ENCODE assay signal across 9 cellular contexts in the genomic region with DNA sequence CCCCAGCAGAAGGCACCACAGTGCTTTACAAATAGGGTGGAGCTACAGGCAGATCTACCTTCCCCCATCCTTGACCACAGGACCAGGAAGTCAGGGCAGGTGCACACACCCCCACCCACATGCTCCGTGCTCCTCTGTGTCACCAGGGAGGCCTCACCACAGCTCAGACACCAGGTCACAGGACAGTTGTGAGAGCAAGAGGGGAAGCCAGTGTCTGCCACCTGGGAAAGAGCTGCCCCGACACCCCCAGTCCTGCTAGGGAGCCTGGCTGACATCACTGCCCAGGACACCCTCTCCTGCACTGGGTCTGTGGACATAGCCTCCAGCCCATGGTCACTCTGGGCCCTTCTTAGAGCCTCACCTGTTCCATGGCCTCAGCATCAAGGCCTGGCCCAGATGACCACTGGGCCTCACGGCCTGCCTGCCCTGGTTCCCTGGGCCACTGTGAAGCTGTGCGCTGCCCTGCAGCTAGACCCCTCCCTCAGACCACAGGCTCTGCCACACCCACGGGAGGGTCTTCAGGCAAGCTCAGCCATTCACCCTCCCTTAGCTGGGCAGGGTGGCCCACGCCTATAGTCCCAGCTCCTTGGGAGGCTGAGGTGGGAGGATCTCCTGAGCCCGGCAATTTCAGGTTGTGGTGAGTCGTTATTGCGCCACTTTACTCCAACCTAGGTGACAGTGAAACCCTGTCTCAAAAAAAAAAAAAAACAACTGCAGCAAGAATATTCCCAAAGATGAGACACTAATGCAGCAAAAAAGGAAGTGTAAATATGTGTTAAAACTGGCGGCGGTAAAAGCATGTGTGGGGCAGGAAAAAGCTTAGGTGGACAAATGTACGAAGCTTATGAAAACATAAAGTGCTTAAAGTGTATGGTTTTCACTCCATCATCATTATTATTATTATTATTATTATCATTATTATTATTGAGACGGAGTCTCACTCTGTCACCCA. TPM values are rescaled to one million over a fixed set of nuclear protein-coding genes. Genes with fewer than 3 reads are reported as not detected.
DNase-seq lines count a peak whose midpoint lies in the region; ATAC-seq, FAIRE-seq and TF ChIP-seq lines count a peak whose summit lies in the region.
"Had no signal": no experiment of that assay in that cellular context is flagged by ENCODE, and none has a peak within 500 bp of the region (broad histone marks: within the 10 kb centered on the region; RNA-seq: fewer than 3 reads in every experiment).

No MANE protein-coding gene starts in this region.

- peak overlapping the region; percentile 60 for H3K27ac ChIP-seq in CD4-positive, CD25-positive, alpha-beta regulatory T cell (ENCODE audit: insufficient read depth, low read length, poor library complexity, severe bottlenecking)
- H3K27ac ChIP-seq in IMR-90 (ENCODE audit: insufficient read depth, low read length) (no peak overlapping the region), left lung (no peak overlapping the region), A673 (ENCODE audit: low read depth, low read length, poor library complexity, severe bottlenecking) (no peak overlapping the region)
- H3K27ac ChIP-seq: adrenal gland had no signal

- peaks cover 14 to 55% (median 40%) of the 10 kb centered on the region in 4 donors for H3K4me1 Mint-ChIP-seq in CD4-positive, CD25-positive, alpha-beta regulatory T cell
- H3K4me1 Mint-ChIP-seq in activated CD4-positive, alpha-beta T cell treated with anti-CD3 and anti-CD28 coated beads, Interleukin-2, amount 10 ng/mL, durations not matched to agents 7 days and 5 days: peaks cover 51% of the 10 kb centered on the region

- H3K9me3 ChIP-seq in CD4-positive, CD25-positive, alpha-beta regulatory T cell (ENCODE audit: control insufficient read depth in 2 of 2, low read length in 2 of 2): no peaks in the 10 kb centered on the region
- no peaks in the 10 kb centered on the region for H3K9me3 ChIP-seq in IMR-90 (ENCODE audit: control insufficient read depth, insufficient read depth, low read length)
- H3K9me3 ChIP-seq in left lung: no peaks in the 10 kb centered on the region
- no peaks in the 10 kb centered on the region for H3K9me3 ChIP-seq in A673 (ENCODE audit: low read depth, low read length, poor library complexity, severe bottlenecking)
- H3K9me3 ChIP-seq: adrenal gland had no signal

- FAIRE-seq in frontal cortex (lab: Jason Lieb, UNC): no peak

- DNase-seq in CD4-positive, CD25-positive, alpha-beta regulatory T cell: peak; percentile 37 to 93 (median 58)
- no peak for DNase-seq in IMR-90
- peak; percentile 76 for DNase-seq in activated CD4-positive, alpha-beta T cell treated with anti-CD3 and anti-CD28 coated beads, Interleukin-2, amount 10 ng/mL, durations not matched to agents 7 days and 5 days
- DNase-seq in left lung: peak; percentile 55 to 68
- no peak for DNase-seq in frontal cortex (ENCODE audit: low spot score in 2 of 2)
- DNase-seq in A673 (ENCODE audit: low spot score): no peak
- no peak for DNase-seq in AG20443 (ENCODE audit: low spot score)

- no peaks in the 10 kb centered on the region for H4K20me1 ChIP-seq in IMR-90 (ENCODE audit: insufficient read depth, low read length)

- no peaks in the 10 kb centered on the region for H3K79me1 ChIP-seq in IMR-90 (ENCODE audit: low read depth in 1 of 2, low read length in 2 of 2)

- WGBS in IMR-90 (ENCODE audit: extremely low coverage in 2 of 2, insufficient read length in 1 of 2), 2 experiments: 100% methylated on average over 1 of the region's 13 CpGs; no CpG with 5 or more reads in 1 of the 2 experiments

- H2AFZ ChIP-seq in IMR-90 (replicated peaks; ENCODE audit: low read length, poor library complexity): no peak overlapping the region

- no peak overlapping the region for H3K4ac ChIP-seq in IMR-90 (ENCODE audit: low read depth, low read length)

- POLR2A ChIA-PET in IMR-90 (lab: Charles Lee; ENCODE audit: unreplicated experiment): no interaction called here
- POLR2A ChIA-PET in activated CD4-positive, alpha-beta T cell treated with anti-CD3 and anti-CD28 coated beads, Interleukin-2, amount 10 ng/mL, durations not matched to agents 7 days and 5 days (lab: Charles Lee): no interaction called here
- POLR2A ChIA-PET in A673 (lab: Charles Lee; ENCODE audit: low non-redundant PET): no interaction called here

- no peak overlapping the region for H2AK9ac ChIP-seq in IMR-90 (replicated peaks; ENCODE audit: low read depth, low read length, poor library complexity)

- intact Hi-C loops in IMR-90 (cut with micrococcal nuclease) (no loop called here), left lung (cut with DNase I) (no loop called here), A673 (cut with micrococcal nuclease; ENCODE audit: unreplicated experiment) (no loop called here)

- no peak overlapping the region for H3K4me2 ChIP-seq in IMR-90 (ENCODE audit: low read depth, low read length)

- no peak overlapping the region for H2BK15ac ChIP-seq in IMR-90 (ENCODE audit: low read depth, low read length)

- no peak overlapping the region for H3K9ac ChIP-seq in IMR-90 (ENCODE audit: low read depth, low read length)

- H3K9me3 Mint-ChIP-seq in CD4-positive, CD25-positive, alpha-beta regulatory T cell: no peaks in the 10 kb centered on the region
- no peaks in the 10 kb centered on the region for H3K9me3 Mint-ChIP-seq in activated CD4-positive, alpha-beta T cell treated with anti-CD3 and anti-CD28 coated beads, Interleukin-2, amount 10 ng/mL, durations not matched to agents 7 days and 5 days

- peak overlapping the region; percentile 44 to 92 (median 78) for H3K27ac Mint-ChIP-seq in CD4-positive, CD25-positive, alpha-beta regulatory T cell
- peak overlapping the region; percentile 85 for H3K27ac Mint-ChIP-seq in activated CD4-positive, alpha-beta T cell treated with anti-CD3 and anti-CD28 coated beads, Interleukin-2, amount 10 ng/mL, durations not matched to agents 7 days and 5 days

- TF ChIP-seq CTCF in IMR-90 (conservative IDR thresholded peaks at IDR 0.05; ENCODE audit: low read depth, low read length): no peak
- TF ChIP-seq CTCF in left lung (IDR thresholded peaks at IDR 0.05): no peak
- TF ChIP-seq CTCF in A673 (conservative IDR thresholded peaks at IDR 0.05; ENCODE audit: low read depth, low read length): no peak

- H3K56ac ChIP-seq in IMR-90 (ENCODE audit: extremely low read depth, insufficient read depth, low read length): no peak overlapping the region

- no peak overlapping the region for H2BK5ac ChIP-seq in IMR-90 (ENCODE audit: low read depth, low read length, poor library complexity, severe bottlenecking)

- no peak overlapping the region for H2BK120ac ChIP-seq in IMR-90 (ENCODE audit: low read depth, low read length)

- H4K8ac ChIP-seq in IMR-90 (ENCODE audit: low read depth in 2 of 2, low read length in 2 of 2): no peak overlapping the region

- H2AK5ac ChIP-seq in IMR-90 (ENCODE audit: low read depth, low read length): no peak overlapping the region

- no peak overlapping the region for H3K18ac ChIP-seq in IMR-90 (ENCODE audit: low read depth, low read length)

- CTCF ChIA-PET in IMR-90 (lab: Yijun Ruan, JAX) (no interaction called here), A673 (lab: Charles Lee) (interaction anchor here (0.7 kb wide), 1 partner anchor 57 kb away, joined by 3 read pairs; no protein-coding TSS in a partner anchor)
- CTCF ChIA-PET in activated CD4-positive, alpha-beta T cell treated with anti-CD3 and anti-CD28 coated beads, Interleukin-2, amount 10 ng/mL, durations not matched to agents 7 days and 5 days (lab: Charles Lee): interaction anchor here (1.2 kb wide), 1 partner anchor 26 kb away, joined by 6 read pairs; no protein-coding TSS in a partner anchor

- dilution Hi-C loops in IMR-90 (cut with HindIII; ENCODE audit: low sequenced_read_pairs, unreplicated experiment): no loop called here

- in situ Hi-C loops in IMR-90 (cut with MboI; ENCODE audit: low sequenced_read_pairs): no loop called here

- no peak overlapping the region for H4K91ac ChIP-seq in IMR-90 (ENCODE audit: insufficient read depth, low read depth, low read length)

- BruUV-seq in IMR-90 (replicated peaks; lab: Mats Ljungman, UMichigan) (no TSS peak), A673 (replicated peaks; lab: Mats Ljungman, UMichigan) (no TSS peak)

- no peak overlapping the region for H3K14ac ChIP-seq in IMR-90 (replicated peaks; ENCODE audit: low read depth, low read length)

- peaks cover 26% of the 10 kb centered on the region for H3K36me3 Mint-ChIP-seq in CD4-positive, CD25-positive, alpha-beta regulatory T cell
- peaks cover 33% of the 10 kb centered on the region for H3K36me3 Mint-ChIP-seq in activated CD4-positive, alpha-beta T cell treated with anti-CD3 and anti-CD28 coated beads, Interleukin-2, amount 10 ng/mL, durations not matched to agents 7 days and 5 days (ENCODE audit: low read depth)

- TF ChIP-seq POLR2A in IMR-90 (IDR thresholded peaks at IDR 0.05; ENCODE audit: low read depth, low read length): no peak

- peak overlapping the region; percentile 17 to 82 (median 46) for H3K4me3 Mint-ChIP-seq in CD4-positive, CD25-positive, alpha-beta regulatory T cell
- no peak overlapping the region for H3K4me3 Mint-ChIP-seq in activated CD4-positive, alpha-beta T cell treated with anti-CD3 and anti-CD28 coated beads, Interleukin-2, amount 10 ng/mL, durations not matched to agents 7 days and 5 days

- H3K27me3 Mint-ChIP-seq in CD4-positive, CD25-positive, alpha-beta regulatory T cell: no peaks in the 10 kb centered on the region
- no peaks in the 10 kb centered on the region for H3K27me3 Mint-ChIP-seq in activated CD4-positive, alpha-beta T cell treated with anti-CD3 and anti-CD28 coated beads, Interleukin-2, amount 10 ng/mL, durations not matched to agents 7 days and 5 days

- H3K36me3 ChIP-seq in CD4-positive, CD25-positive, alpha-beta regulatory T cell (ENCODE audit: control insufficient read depth, insufficient read depth, low read length): peaks cover 16% of the 10 kb centered on the region
- H3K36me3 ChIP-seq in IMR-90 (ENCODE audit: control insufficient read depth, insufficient read depth, low read length) (peaks cover 8% of the 10 kb centered on the region), left lung (peaks cover 0 to 23% of the 10 kb centered on the region in 2 donors), A673 (ENCODE audit: insufficient read depth, low read length, poor library complexity, severe bottlenecking) (no peaks in the 10 kb centered on the region)
- H3K36me3 ChIP-seq: adrenal gland had no signal

- no peak overlapping the region for H2BK20ac ChIP-seq in IMR-90 (ENCODE audit: low read depth, low read length)

- H3K4me3 ChIP-seq in CD4-positive, CD25-positive, alpha-beta regulatory T cell (ENCODE audit: low read depth, low read length): no peak overlapping the region
- no peak overlapping the region for H3K4me3 ChIP-seq in IMR-90 (ENCODE audit: insufficient read depth, low read depth, low read length)
- no peak overlapping the region for H3K4me3 ChIP-seq in left lung
- H3K4me3 ChIP-seq in A673 (ENCODE audit: low read depth, low read length, poor library complexity, severe bottlenecking): no peak overlapping the region
- H3K4me3 ChIP-seq: adrenal gland had no signal

- no peak overlapping the region for H3K23ac ChIP-seq in IMR-90 (ENCODE audit: low read depth, low read length)

- no peak overlapping the region for H4K5ac ChIP-seq in IMR-90 (ENCODE audit: low read depth, low read length)

- H3K27me3 ChIP-seq in CD4-positive, CD25-positive, alpha-beta regulatory T cell (ENCODE audit: control insufficient read depth, insufficient read depth, low read length): no peaks in the 10 kb centered on the region
- H3K27me3 ChIP-seq in IMR-90 (ENCODE audit: control insufficient read depth, insufficient read depth, low read length): no peaks in the 10 kb centered on the region
- no peaks in the 10 kb centered on the region for H3K27me3 ChIP-seq in left lung
- H3K27me3 ChIP-seq in A673 (replicated peaks; ENCODE audit: insufficient read depth, low read depth, low read length, poor library complexity): no peaks in the 10 kb centered on the region
- H3K27me3 ChIP-seq: adrenal gland had no signal

- H3K4me1 ChIP-seq in CD4-positive, CD25-positive, alpha-beta regulatory T cell (ENCODE audit: control insufficient read depth, insufficient read depth, low read length, poor library complexity, severe bottlenecking): peaks cover 19% of the 10 kb centered on the region
- peaks cover 1% of the 10 kb centered on the region; the same call in 1 of the 2 replicates for H3K4me1 ChIP-seq in IMR-90 (ENCODE audit: control insufficient read depth, insufficient read depth, low read length)
- H3K4me1 ChIP-seq in left lung: peaks cover 0 to 29% of the 10 kb centered on the region in 2 donors
- H3K4me1 ChIP-seq in A673 (ENCODE audit: insufficient read depth, low read length, poor library complexity, severe bottlenecking): no peaks in the 10 kb centered on the region
- H3K4me1 ChIP-seq: adrenal gland had no signal

- ATAC-seq in CD4-positive, CD25-positive, alpha-beta regulatory T cell (ENCODE audit: low read depth in 2 of 2): peak; percentile 93 to 97
- peak; percentile 62 for ATAC-seq in GM19467 (IDR thresholded peaks at IDR 0.05; ENCODE audit: unreplicated experiment)
- ATAC-seq in IMR-90 (ENCODE audit: low read depth): no peak
- ATAC-seq in left lung: peak; percentile 91

- H3K9me1 ChIP-seq in IMR-90 (ENCODE audit: insufficient read depth, low read length): peaks cover 3% of the 10 kb centered on the region

- TF ChIP-seq RAD21 in IMR-90 (IDR thresholded peaks at IDR 0.05; ENCODE audit: low read length): no peak

RNA-seq across cellular contexts. Expression of a gene that starts 14.2 kb away (rescaled TPM):
- 12.7 TPM for total RNA-seq in CD4-positive, CD25-positive, alpha-beta regulatory T cell
- polyA plus RNA-seq in CD4-positive, CD25-positive, alpha-beta regulatory T cell: 10 to 100 TPM; 37.5 to 50.4 (median 48.6) TPM
- total RNA-seq in IMR-90 (2012; rRNA removed) (9.0 and 10.6 TPM in 2 replicates), left lung (10 to 100 TPM; 12.6 to 13.4 TPM), frontal cortex (4.9 TPM), A673 (2021) (41.5 and 48.5 TPM in 2 replicates)
- 39.1 and 39.5 TPM in 2 replicates for polyA plus RNA-seq in IMR-90 (2012; rRNA removed)
- polyA plus RNA-seq in IMR-90 (2012; cell fraction: cytosol; rRNA removed): 33.6 and 33.9 TPM in 2 replicates
- polyA plus RNA-seq in IMR-90 (2012; cell fraction: nucleus; rRNA removed; ENCODE audit: low replicate concordance): 9.4 and 11.5 TPM in 2 replicates
- total RNA-seq in activated CD4-positive, alpha-beta T cell treated with anti-CD3 and anti-CD28 coated beads, Interleukin-2, amount 10 ng/mL, durations not matched to agents 7 days and 5 days: 10 to 100 TPM; 31.5 to 35.8 TPM

RNA-seq across cellular contexts. Expression of a gene that starts 14.4 kb away (rescaled TPM):
- 9.4 TPM for total RNA-seq in CD4-positive, CD25-positive, alpha-beta regulatory T cell
- 10 to 100 TPM; 16.6 to 29.1 (median 21.2) TPM for polyA plus RNA-seq in CD4-positive, CD25-positive, alpha-beta regulatory T cell
- total RNA-seq in IMR-90 (2012; rRNA removed) (63.3 and 88.0 TPM in 2 replicates), left lung (10 to 100 TPM; 19.1 to 22.2 TPM), frontal cortex (14.3 TPM), A673 (2021) (52.5 and 54.9 TPM in 2 replicates)
- 67.2 and 73.7 TPM in 2 replicates for polyA plus RNA-seq in IMR-90 (2012; rRNA removed)
- 69.1 and 93.4 TPM in 2 replicates for polyA plus RNA-seq in IMR-90 (2012; cell fraction: cytosol; rRNA removed)
- polyA plus RNA-seq in IMR-90 (2012; cell fraction: nucleus; rRNA removed; ENCODE audit: low replicate concordance): 23.8 and 33.0 TPM in 2 replicates
- 10 to 100 TPM; 41.1 to 45.6 TPM for total RNA-seq in activated CD4-positive, alpha-beta T cell treated with anti-CD3 and anti-CD28 coated beads, Interleukin-2, amount 10 ng/mL, durations not matched to agents 7 days and 5 days

RNA-seq across cellular contexts. Expression of a gene that starts 33.2 kb away (rescaled TPM):
- total RNA-seq in CD4-positive, CD25-positive, alpha-beta regulatory T cell: 0.67 TPM
- not detected for polyA plus RNA-seq in CD4-positive, CD25-positive, alpha-beta regulatory T cell
- total RNA-seq in IMR-90 (2012; rRNA removed) (11.1 and 13.8 TPM in 2 replicates), left lung (10 to 100 TPM; 33.4 to 45.0 TPM), frontal cortex (1.6 TPM), A673 (2021) (5.8 TPM in 2 replicates)
- 86.6 and 92.3 TPM in 2 replicates for polyA plus RNA-seq in IMR-90 (2012; rRNA removed)
- 42.6 and 77.4 TPM in 2 replicates for polyA plus RNA-seq in IMR-90 (2012; cell fraction: cytosol; rRNA removed)
- 448 and 954 TPM in 2 replicates for polyA plus RNA-seq in IMR-90 (2012; cell fraction: nucleus; rRNA removed; ENCODE audit: low replicate concordance)
- total RNA-seq in activated CD4-positive, alpha-beta T cell treated with anti-CD3 and anti-CD28 coated beads, Interleukin-2, amount 10 ng/mL, durations not matched to agents 7 days and 5 days: under 1 TPM in 1 of 2 experiments, not detected in 1; 0.10 TPM

RNA-seq across cellular contexts. Expression of a gene that starts 38.8 kb away (rescaled TPM):
- total RNA-seq in CD4-positive, CD25-positive, alpha-beta regulatory T cell: 29.2 TPM
- polyA plus RNA-seq in CD4-positive, CD25-positive, alpha-beta regulatory T cell: 10 to 100 TPM; 62.2 to 82.7 (median 81.8) TPM
- 66.7 and 74.2 TPM in 2 replicates for total RNA-seq in IMR-90 (2012; rRNA removed)
- polyA plus RNA-seq in IMR-90 (2012; rRNA removed): 135 and 155 TPM in 2 replicates
- 189 TPM in 2 replicates for polyA plus RNA-seq in IMR-90 (2012; cell fraction: cytosol; rRNA removed)
- polyA plus RNA-seq in IMR-90 (2012; cell fraction: nucleus; rRNA removed; ENCODE audit: low replicate concordance): 46.4 and 84.3 TPM in 2 replicates
- 10 to 100 TPM; 47.2 to 52.6 TPM for total RNA-seq in activated CD4-positive, alpha-beta T cell treated with anti-CD3 and anti-CD28 coated beads, Interleukin-2, amount 10 ng/mL, durations not matched to agents 7 days and 5 days
- 10 to 100 TPM; 46.3 to 47.6 TPM for total RNA-seq in left lung
- total RNA-seq in frontal cortex: 48.9 TPM
- total RNA-seq in A673 (2021): 30.6 and 34.2 TPM in 2 replicates

Comparison
In these comparisons a context has a peak if more than half of its experiments do, and no peak if none do; other contexts are left out.
1. DNase-seq: peak in CD4-positive, CD25-positive, alpha-beta regulatory T cell (3 of 3), activated CD4-positive, alpha-beta T cell treated with anti-CD3 and anti-CD28 coated beads, Interleukin-2, amount 10 ng/mL, durations not matched to agents 7 days and 5 days (single experiment) and left lung (2 of 2); none in IMR-90 (single experiment), frontal cortex (0 of 2), A673 (single experiment) and AG20443 (single experiment).